ENCODE assay signal across 17 cellular contexts in genomic region chr18:64258111-64258650, GRCh38.
A peak's percentile ranks its signal among the peaks of the same experiment; 100 is the strongest.
DNase-seq lines count a peak whose midpoint lies in the region; ATAC-seq and TF ChIP-seq lines count a peak whose summit lies in the region.
"Had no signal": no experiment of that assay in that cellular context is flagged by ENCODE, and none has a peak within 500 bp of the region (broad histone marks: within the 10 kb centered on the region; RNA-seq: fewer than 3 reads in every experiment).

No MANE protein-coding gene starts in this region.

- H3K27ac Mint-ChIP-seq in GM23338 = no peak overlapping the region
- H3K27ac Mint-ChIP-seq in stimulated activated memory B cell treated with anti-CD40 and anti-IgM and Interleukin-4, amounts not matched to agents 10 μg/mL and 1 μg/mL and 100 μg/mL, for 72 hours = no peak overlapping the region
- H3K27ac Mint-ChIP-seq: CD4-positive, alpha-beta memory T cell; H9 had no signal

- no peak for TF ChIP-seq CTCF in GM23338 (conservative IDR thresholded peaks at IDR 0.05; ENCODE audit: low read depth in 2 of 2)
- no peak for TF ChIP-seq CTCF in astrocyte of the spinal cord (IDR thresholded peaks at IDR 0.05; ENCODE audit: low read depth, low read length)
- TF ChIP-seq CTCF in heart left ventricle (IDR thresholded peaks at IDR 0.05) = no peak

- DNase-seq in GM23338 (ENCODE audit: low spot score) (no peak), astrocyte of the spinal cord (ENCODE audit: low read depth, low spot score) (peak; percentile 63), kidney tubule cell (ENCODE audit: low spot score) (peak; percentile 87), NCI-H526 treated with DMSO at 0.1 percent for 48 hours (lab: John Stamatoyannopoulos, UW) (no peak), substantia nigra (lab: John Stamatoyannopoulos, UW) (no peak), heart left ventricle (no peak)
- DNase-seq: 8988T; ACHN; C1 segment of cervical spinal cord; CD4-positive, alpha-beta memory T cell; COR-L47; DMS153; DND-41; H9 had no signal

- peaks cover 2% of the 10 kb centered on the region; the same call in 2 of the 3 replicates for H3K9me3 Mint-ChIP-seq in GM23338
- peaks cover 3% of the 10 kb centered on the region for H3K9me3 Mint-ChIP-seq in stimulated activated memory B cell treated with anti-CD40 and anti-IgM and Interleukin-4, amounts not matched to agents 10 μg/mL and 1 μg/mL and 100 μg/mL, for 72 hours
- H3K9me3 Mint-ChIP-seq: H9 had no signal

- H3K9me2 ChIP-seq in GM23338 (ENCODE audit: insufficient read depth) = no peaks in the 10 kb centered on the region

- no peak overlapping the region for H3K4me2 ChIP-seq in GM23338
- H3K4me2 ChIP-seq: A549 had no signal

- H3K4me3 ChIP-seq in GM23338 = no peak overlapping the region
- no peak overlapping the region for H3K4me3 ChIP-seq in astrocyte of the spinal cord (ENCODE audit: low read depth, low read length)
- no peak overlapping the region for H3K4me3 ChIP-seq in heart left ventricle
- H3K4me3 ChIP-seq: A549 had no signal

- TF ChIP-seq POLR2A in heart left ventricle (IDR thresholded peaks at IDR 0.05) = no peak

- no peaks in the 10 kb centered on the region for H3K9me3 ChIP-seq in heart left ventricle
- H3K9me3 ChIP-seq: A549 had no signal

- H3K4me1 ChIP-seq in GM23338 (ENCODE audit: insufficient read depth) = no peaks in the 10 kb centered on the region
- H3K4me1 ChIP-seq in heart left ventricle = no peaks in the 10 kb centered on the region
- H3K4me1 ChIP-seq: A549 had no signal

- no peaks in the 10 kb centered on the region for H3K36me3 Mint-ChIP-seq in GM23338 (ENCODE audit: low read depth)
- no peaks in the 10 kb centered on the region for H3K36me3 Mint-ChIP-seq in stimulated activated memory B cell treated with anti-CD40 and anti-IgM and Interleukin-4, amounts not matched to agents 10 μg/mL and 1 μg/mL and 100 μg/mL, for 72 hours
- H3K36me3 Mint-ChIP-seq: CD4-positive, alpha-beta memory T cell had no signal

- intact Hi-C loops in heart left ventricle (cut with DNase I) = no loop called here

- H2AFZ ChIP-seq in GM23338 = 0 out of 2 replicates have a peak overlapping the region, but pooled peaks have one; percentile 11

- ATAC-seq in GM23338 = no peak
- peak; percentile 18 for ATAC-seq in stimulated activated memory B cell treated with anti-CD40 and anti-IgM and Interleukin-4, amounts not matched to agents 10 μg/mL and 1 μg/mL and 100 μg/mL, for 72 hours
- no peak for ATAC-seq in heart left ventricle
- ATAC-seq: A549, HCT116 had no signal

- peaks cover 2% of the 10 kb centered on the region; the same call in 2 of the 3 replicates for H3K4me1 Mint-ChIP-seq in GM23338
- peaks cover 9% of the 10 kb centered on the region for H3K4me1 Mint-ChIP-seq in stimulated activated memory B cell treated with anti-CD40 and anti-IgM and Interleukin-4, amounts not matched to agents 10 μg/mL and 1 μg/mL and 100 μg/mL, for 72 hours
- H3K4me1 Mint-ChIP-seq: CD4-positive, alpha-beta memory T cell had no signal

- H3K4me3 Mint-ChIP-seq in GM23338 = no peak overlapping the region
- no peak overlapping the region for H3K4me3 Mint-ChIP-seq in stimulated activated memory B cell treated with anti-CD40 and anti-IgM and Interleukin-4, amounts not matched to agents 10 μg/mL and 1 μg/mL and 100 μg/mL, for 72 hours
- H3K4me3 Mint-ChIP-seq: CD4-positive, alpha-beta memory T cell; H9 had no signal

- H3K36me3 ChIP-seq in GM23338 (ENCODE audit: insufficient read depth) (no peaks in the 10 kb centered on the region), heart left ventricle (no peaks in the 10 kb centered on the region)

- WGBS in heart left ventricle, 4 donors = 20 to 96% (median 91%) methylated on average over 1 to 5 of the region's 5 CpGs

- no peaks in the 10 kb centered on the region for H3F3A ChIP-seq in GM23338 (replicated peaks; ENCODE audit: low read depth)

- no peaks in the 10 kb centered on the region for H4K20me1 ChIP-seq in GM23338 (replicated peaks; ENCODE audit: insufficient read depth)

- H3K27ac ChIP-seq in GM23338 (ENCODE audit: low read depth) (no peak overlapping the region), substantia nigra (ENCODE audit: low read depth, low read length, poor library complexity, severe bottlenecking) (no peak overlapping the region), heart left ventricle (no peak overlapping the region)
- H3K27ac ChIP-seq: A549 had no signal

- H3K79me2 ChIP-seq in GM23338 (replicated peaks; ENCODE audit: insufficient read depth) = no peaks in the 10 kb centered on the region

- H3K27me3 ChIP-seq in GM23338 (ENCODE audit: insufficient read depth) (no peaks in the 10 kb centered on the region), heart left ventricle (no peaks in the 10 kb centered on the region)

- in situ Hi-C loops in astrocyte of the spinal cord (cut with HindIII; ENCODE audit: low sequenced_read_pairs) = no loop called here

- no peaks in the 10 kb centered on the region for H3K27me3 Mint-ChIP-seq in GM23338 (ENCODE audit: insufficient read depth, low read depth, poor library complexity)
- no peaks in the 10 kb centered on the region for H3K27me3 Mint-ChIP-seq in stimulated activated memory B cell treated with anti-CD40 and anti-IgM and Interleukin-4, amounts not matched to agents 10 μg/mL and 1 μg/mL and 100 μg/mL, for 72 hours
- H3K27me3 Mint-ChIP-seq: CD4-positive, alpha-beta memory T cell had no signal

TF ChIP-seq in GM23338, 12 proteins besides CTCF, POLR2A, EP300 and RAD21 (continues in another document):
- TF ChIP-seq NANOG (IDR thresholded peaks at IDR 0.05; ENCODE audit: borderline replicate concordance) = no peak
- TF ChIP-seq JUNB (IDR thresholded peaks at IDR 0.05; ENCODE audit: unreplicated experiment) = no peak
- TF ChIP-seq, protein P1, sequence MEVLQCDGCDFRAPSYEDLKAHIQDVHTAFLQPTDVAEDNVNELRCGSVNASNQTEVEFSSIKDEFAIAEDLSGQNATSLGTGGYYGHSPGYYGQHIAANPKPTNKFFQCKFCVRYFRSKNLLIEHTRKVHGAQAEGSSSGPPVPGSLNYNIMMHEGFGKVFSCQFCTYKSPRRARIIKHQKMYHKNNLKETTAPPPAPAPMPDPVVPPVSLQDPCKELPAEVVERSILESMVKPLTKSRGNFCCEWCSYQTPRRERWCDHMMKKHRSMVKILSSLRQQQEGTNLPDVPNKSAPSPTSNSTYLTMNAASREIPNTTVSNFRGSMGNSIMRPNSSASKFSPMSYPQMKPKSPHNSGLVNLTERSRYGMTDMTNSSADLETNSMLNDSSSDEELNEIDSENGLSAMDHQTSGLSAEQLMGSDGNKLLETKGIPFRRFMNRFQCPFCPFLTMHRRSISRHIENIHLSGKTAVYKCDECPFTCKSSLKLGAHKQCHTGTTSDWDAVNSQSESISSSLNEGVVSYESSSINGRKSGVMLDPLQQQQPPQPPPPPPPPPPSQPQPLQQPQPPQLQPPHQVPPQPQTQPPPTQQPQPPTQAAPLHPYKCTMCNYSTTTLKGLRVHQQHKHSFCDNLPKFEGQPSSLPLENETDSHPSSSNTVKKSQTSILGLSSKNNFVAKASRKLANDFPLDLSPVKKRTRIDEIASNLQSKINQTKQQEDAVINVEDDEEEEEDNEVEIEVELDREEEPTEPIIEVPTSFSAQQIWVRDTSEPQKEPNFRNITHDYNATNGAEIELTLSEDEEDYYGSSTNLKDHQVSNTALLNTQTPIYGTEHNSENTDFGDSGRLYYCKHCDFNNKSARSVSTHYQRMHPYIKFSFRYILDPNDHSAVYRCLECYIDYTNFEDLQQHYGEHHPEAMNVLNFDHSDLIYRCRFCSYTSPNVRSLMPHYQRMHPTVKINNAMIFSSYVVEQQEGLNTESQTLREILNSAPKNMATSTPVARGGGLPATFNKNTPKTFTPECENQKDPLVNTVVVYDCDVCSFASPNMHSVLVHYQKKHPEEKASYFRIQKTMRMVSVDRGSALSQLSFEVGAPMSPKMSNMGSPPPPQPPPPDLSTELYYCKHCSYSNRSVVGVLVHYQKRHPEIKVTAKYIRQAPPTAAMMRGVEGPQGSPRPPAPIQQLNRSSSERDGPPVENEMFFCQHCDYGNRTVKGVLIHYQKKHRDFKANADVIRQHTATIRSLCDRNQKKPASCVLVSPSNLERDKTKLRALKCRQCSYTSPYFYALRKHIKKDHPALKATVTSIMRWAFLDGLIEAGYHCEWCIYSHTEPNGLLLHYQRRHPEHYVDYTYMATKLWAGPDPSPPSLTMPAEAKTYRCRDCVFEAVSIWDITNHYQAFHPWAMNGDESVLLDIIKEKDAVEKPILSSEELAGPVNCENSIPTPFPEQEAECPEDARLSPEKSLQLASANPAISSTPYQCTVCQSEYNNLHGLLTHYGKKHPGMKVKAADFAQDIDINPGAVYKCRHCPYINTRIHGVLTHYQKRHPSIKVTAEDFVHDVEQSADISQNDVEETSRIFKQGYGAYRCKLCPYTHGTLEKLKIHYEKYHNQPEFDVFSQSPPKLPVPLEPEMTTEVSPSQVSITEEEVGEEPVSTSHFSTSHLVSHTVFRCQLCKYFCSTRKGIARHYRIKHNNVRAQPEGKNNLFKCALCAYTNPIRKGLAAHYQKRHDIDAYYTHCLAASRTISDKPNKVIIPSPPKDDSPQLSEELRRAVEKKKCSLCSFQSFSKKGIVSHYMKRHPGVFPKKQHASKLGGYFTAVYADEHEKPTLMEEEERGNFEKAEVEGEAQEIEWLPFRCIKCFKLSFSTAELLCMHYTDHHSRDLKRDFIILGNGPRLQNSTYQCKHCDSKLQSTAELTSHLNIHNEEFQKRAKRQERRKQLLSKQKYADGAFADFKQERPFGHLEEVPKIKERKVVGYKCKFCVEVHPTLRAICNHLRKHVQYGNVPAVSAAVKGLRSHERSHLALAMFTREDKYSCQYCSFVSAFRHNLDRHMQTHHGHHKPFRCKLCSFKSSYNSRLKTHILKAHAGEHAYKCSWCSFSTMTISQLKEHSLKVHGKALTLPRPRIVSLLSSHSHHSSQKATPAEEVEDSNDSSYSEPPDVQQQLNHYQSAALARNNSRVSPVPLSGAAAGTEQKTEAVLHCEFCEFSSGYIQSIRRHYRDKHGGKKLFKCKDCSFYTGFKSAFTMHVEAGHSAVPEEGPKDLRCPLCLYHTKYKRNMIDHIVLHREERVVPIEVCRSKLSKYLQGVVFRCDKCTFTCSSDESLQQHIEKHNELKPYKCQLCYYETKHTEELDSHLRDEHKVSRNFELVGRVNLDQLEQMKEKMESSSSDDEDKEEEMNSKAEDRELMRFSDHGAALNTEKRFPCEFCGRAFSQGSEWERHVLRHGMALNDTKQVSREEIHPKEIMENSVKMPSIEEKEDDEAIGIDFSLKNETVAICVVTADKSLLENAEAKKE (CRISPR knock-in tag; IDR thresholded peaks at IDR 0.05) = no peak
- TF ChIP-seq EZH2phosphoT487 (IDR thresholded peaks at IDR 0.05; ENCODE audit: unreplicated experiment) = no peak
- TF ChIP-seq ZNF331 (CRISPR knock-in tag; IDR thresholded peaks at IDR 0.05; ENCODE audit: low read depth) = no peak
- TF ChIP-seq POLR2AphosphoS5 (IDR thresholded peaks at IDR 0.05; ENCODE audit: low read depth) = no peak
- TF ChIP-seq ZNF114 (CRISPR knock-in tag; IDR thresholded peaks at IDR 0.05) = no peak
- no peak for TF ChIP-seq CREB1 (CRISPR knock-in tag; IDR thresholded peaks at IDR 0.05; ENCODE audit: low read depth)
- no peak for TF ChIP-seq EZH2 (IDR thresholded peaks at IDR 0.05; ENCODE audit: low read depth, unreplicated experiment)
- TF ChIP-seq STAT1 (IDR thresholded peaks at IDR 0.05; ENCODE audit: unreplicated experiment) = no peak

Comparison
In these comparisons a context has a peak if more than half of its experiments do, and no peak if none do; other contexts are left out.
1. DNase-seq: peak in astrocyte of the spinal cord (single experiment) and kidney tubule cell (single experiment); none in GM23338 (single experiment), NCI-H526 treated with DMSO at 0.1 percent for 48 hours (single experiment), substantia nigra (0 of 49) and heart left ventricle (0 of 5).